8 cellular contexts compared by ENCODE assay signal in genomic region chr21:45820171-45821091, GRCh38.
A peak's percentile ranks its signal among the peaks of the same experiment; 100 is the strongest.
DNase-seq lines count a peak whose midpoint lies in the region; ATAC-seq, FAIRE-seq and TF ChIP-seq lines count a peak whose summit lies in the region.

No MANE protein-coding gene starts in this region.

- FAIRE-seq in pancreas (lab: Jason Lieb, UNC), result no peak

- intact Hi-C loops in pancreas (cut with DNase I), result loop anchor here in 1 of 3 donors (10.0 kb wide), 1 partner anchor 346 kb away; no protein-coding TSS in a partner anchor

- DNase-seq in ELF-1 (ENCODE audit: low read depth, low spot score) (peak; percentile 94), NCI-H1048 (lab: John Stamatoyannopoulos, UW) (peak; percentile 63), SK-N-DZ (ENCODE audit: low spot score) (peak; percentile 90), germinal center (ENCODE audit: low spot score) (peak; percentile 82), pancreas (peak; percentile 64 to 88 (median 80)), tibial nerve (ENCODE audit: low spot score in 2 of 2) (peak; percentile 50 to 73)
- peak; percentile 50 to 68 (median 56) for DNase-seq in activated naive CD4-positive, alpha-beta T cell (lab: John Stamatoyannopoulos, UW)

- H3K27ac ChIP-seq in pancreas (no peak overlapping the region), tibial nerve (no peak overlapping the region)

- WGBS in pancreas, 2 donors, result 26 to 29% methylated on average over 31 of the region's 31 CpGs
- WGBS in tibial nerve, 2 donors, result 48 to 53% methylated on average over 24 to 31 of the region's 31 CpGs

- H3K9me3 ChIP-seq in pancreas (no peaks in the 10 kb centered on the region), tibial nerve (no peaks in the 10 kb centered on the region)

- no peak overlapping the region for H3K4me3 ChIP-seq in pancreas
- H3K4me3 ChIP-seq in tibial nerve, result no peak overlapping the region

- ATAC-seq in pancreas (peak; percentile 89 to 99 (median 96)), HG03354 (IDR thresholded peaks at IDR 0.05; ENCODE audit: poor library complexity, severe bottlenecking, unreplicated experiment) (no peak)

- TF ChIP-seq POLR2A in tibial nerve (IDR thresholded peaks at IDR 0.05), result no peak

- TF ChIP-seq CTCF in pancreas (IDR thresholded peaks at IDR 0.05) (peak; percentile 59 to 86 (median 76)), tibial nerve (IDR thresholded peaks at IDR 0.05) (peak; percentile 70 to 90 (median 77))

- H3K27me3 ChIP-seq in pancreas (no peaks in the 10 kb centered on the region), tibial nerve (no peaks in the 10 kb centered on the region)

- no peaks in the 10 kb centered on the region for H3K4me1 ChIP-seq in pancreas
- peaks cover 0 to 16% (median 0%) of the 10 kb centered on the region in 4 donors for H3K4me1 ChIP-seq in tibial nerve

- no peaks in the 10 kb centered on the region for H3K36me3 ChIP-seq in pancreas
- no peaks in the 10 kb centered on the region for H3K36me3 ChIP-seq in tibial nerve

- TF ChIP-seq EP300 in tibial nerve (IDR thresholded peaks at IDR 0.05), result peak in 1 of 2 donors; percentile 8
